In genomic region chr19:45770192-45771101, GRCh38 we compare ENCODE assay signal across 8 cellular contexts. TPM values are rescaled to one million over a fixed set of nuclear protein-coding genes. Genes with fewer than 3 reads are reported as not detected.
DNase-seq lines count a peak whose midpoint lies in the region; ATAC-seq and TF ChIP-seq lines count a peak whose summit lies in the region.

No MANE protein-coding gene starts in this region.

- H4K20me1 ChIP-seq in DOHH2 (ENCODE audit: control insufficient read depth, insufficient read depth, low read depth, low read length) (no peaks in the 10 kb centered on the region), GM23338 (replicated peaks; ENCODE audit: insufficient read depth) (peaks cover 3% of the 10 kb centered on the region; the same call in 1 of the 2 replicates)

- H3K4me3 Mint-ChIP-seq in GM23338 (peak overlapping the region; percentile 91), neural crest cell (peak overlapping the region; percentile 98)

- DNase-seq in GM23338 (ENCODE audit: low spot score) = peak; percentile 99
- DNase-seq in LNCaP clone FGC (ENCODE audit: low read depth) = peak; percentile 87
- peak; percentile 99 for DNase-seq in RWPE2 (ENCODE audit: low spot score)
- DNase-seq in activated gamma-delta T cell (lab: John Stamatoyannopoulos, UW) = peak; percentile 84
- peak; percentile 98 to 99 for DNase-seq in foreskin fibroblast
- peak; percentile 95 for DNase-seq in neural crest cell (ENCODE audit: low read depth, low spot score)
- DNase-seq in stomach = peak; percentile 98

- peak overlapping the region; percentile 28; the same call in 1 of the 2 replicates for H3K27ac ChIP-seq in DOHH2 (ENCODE audit: low read depth, low read length)
- peak overlapping the region; percentile 97 for H3K27ac ChIP-seq in GM23338 (ENCODE audit: low read depth)
- H3K27ac ChIP-seq in RWPE2 (ENCODE audit: poor library complexity, severe bottlenecking) = peak overlapping the region; percentile 86
- peak overlapping the region; percentile 89 to 98 (median 97) for H3K27ac ChIP-seq in stomach

- H3K4me2 ChIP-seq in DOHH2 (ENCODE audit: low read length) = peak overlapping the region; percentile 77
- H3K4me2 ChIP-seq in GM23338 = peak overlapping the region; percentile 99

- H3K4me1 ChIP-seq in DOHH2 (ENCODE audit: control insufficient read depth, low read length) = peaks cover 37% of the 10 kb centered on the region
- H3K4me1 ChIP-seq in GM23338 (ENCODE audit: insufficient read depth) = peaks cover 20% of the 10 kb centered on the region
- H3K4me1 ChIP-seq in RWPE2 (ENCODE audit: insufficient read depth, poor library complexity, severe bottlenecking) = no peaks in the 10 kb centered on the region
- peaks cover 42 to 87% (median 64%) of the 10 kb centered on the region in 4 donors for H3K4me1 ChIP-seq in stomach

- intact Hi-C loops in stomach (cut with DNase I; ENCODE audit: low total_unique reads) = no loop called here

- H3K27me3 ChIP-seq in DOHH2 (ENCODE audit: control insufficient read depth, low read length) (peaks cover 8% of the 10 kb centered on the region), GM23338 (ENCODE audit: insufficient read depth) (no peaks in the 10 kb centered on the region), RWPE2 (ENCODE audit: insufficient read depth, poor library complexity, severe bottlenecking) (no peaks in the 10 kb centered on the region), stomach (peaks cover 0 to 32% (median 0%) of the 10 kb centered on the region in 3 donors)

- TF ChIP-seq EP300 in stomach (IDR thresholded peaks at IDR 0.05) = no peak

- H2AFZ ChIP-seq in GM23338 = no peak overlapping the region

- H3K27ac Mint-ChIP-seq in GM23338 (peak overlapping the region; percentile 99), neural crest cell (ENCODE audit: unreplicated experiment) (peak overlapping the region; percentile 97)

- no peaks in the 10 kb centered on the region for H3K9me3 ChIP-seq in DOHH2 (ENCODE audit: control insufficient read depth, insufficient read depth, low read length)
- H3K9me3 ChIP-seq in RWPE2 (ENCODE audit: severe bottlenecking) = no peaks in the 10 kb centered on the region
- no peaks in the 10 kb centered on the region for H3K9me3 ChIP-seq in stomach

- H3K79me2 ChIP-seq in DOHH2 (ENCODE audit: control insufficient read depth, low read length) = no peaks in the 10 kb centered on the region
- no peaks in the 10 kb centered on the region for H3K79me2 ChIP-seq in GM23338 (replicated peaks; ENCODE audit: insufficient read depth)

- H3F3A ChIP-seq in DOHH2 (ENCODE audit: control insufficient read depth, insufficient read depth) (peaks cover 5% of the 10 kb centered on the region; the same call in 1 of the 2 replicates), GM23338 (replicated peaks; ENCODE audit: low read depth) (peaks cover 29% of the 10 kb centered on the region)

- TF ChIP-seq CTCF in DOHH2 (IDR thresholded peaks at IDR 0.05; ENCODE audit: low read depth, low read length, poor library complexity, severe bottlenecking) (peak; percentile 96), GM23338 (conservative IDR thresholded peaks at IDR 0.05; ENCODE audit: low read depth in 2 of 2) (peak; percentile 68 to 79), LNCaP clone FGC (IDR thresholded peaks at IDR 0.05; ENCODE audit: control insufficient read depth, extremely low read depth, insufficient read depth) (peak; percentile 37), RWPE2 (IDR thresholded peaks at IDR 0.05; ENCODE audit: poor library complexity, severe bottlenecking) (peak; percentile 93), foreskin fibroblast (IDR thresholded peaks at IDR 0.05; ENCODE audit: low read depth, low read length) (peak; percentile 94), neural crest cell (conservative IDR thresholded peaks at IDR 0.05) (peak; percentile 98), stomach (IDR thresholded peaks at IDR 0.05) (peak in 6 of 7 experiments; percentile 76 to 99 (median 94))

- WGBS in stomach, 5 donors = 1 to 4% (median 1%) methylated on average over 46 to 79 of the region's 79 CpGs

- H3K9me2 ChIP-seq in DOHH2 (replicated peaks; ENCODE audit: control insufficient read depth, low read length) = no peaks in the 10 kb centered on the region
- H3K9me2 ChIP-seq in GM23338 (ENCODE audit: insufficient read depth) = no peaks in the 10 kb centered on the region

- H3K4me3 ChIP-seq in DOHH2 (ENCODE audit: low read length) = peak overlapping the region; percentile 79
- H3K4me3 ChIP-seq in GM23338 = peak overlapping the region; percentile 76
- H3K4me3 ChIP-seq in LNCaP clone FGC (ENCODE audit: low read depth, low read length) = peak overlapping the region; percentile 61
- H3K4me3 ChIP-seq in RWPE2 (ENCODE audit: severe bottlenecking) = peak overlapping the region; percentile 31
- H3K4me3 ChIP-seq in foreskin fibroblast (ENCODE audit: low read depth in 1 of 2, low read length in 2 of 2) = peak overlapping the region; percentile 49 to 58
- H3K4me3 ChIP-seq in stomach = peak overlapping the region; percentile 61 to 85 (median 83)

- ATAC-seq in GM23338 (peak; percentile 61), RWPE2 (ENCODE audit: low read depth) (peak; percentile 68)

- TF ChIP-seq POLR2A in stomach (IDR thresholded peaks at IDR 0.05) = peak in 1 of 4 donors; percentile 25

- H3K27me3 Mint-ChIP-seq in GM23338 (ENCODE audit: insufficient read depth, low read depth, poor library complexity) (peaks cover 35% of the 10 kb centered on the region), neural crest cell (ENCODE audit: low read depth) (peaks cover 26% of the 10 kb centered on the region)

- H3K9me3 Mint-ChIP-seq in GM23338 = no peaks in the 10 kb centered on the region; the same call in 2 of the 3 replicates
- no peaks in the 10 kb centered on the region for H3K9me3 Mint-ChIP-seq in neural crest cell

- H3K36me3 Mint-ChIP-seq in GM23338 (ENCODE audit: low read depth) (peaks cover 23% of the 10 kb centered on the region), neural crest cell (ENCODE audit: low read depth) (peaks cover 10% of the 10 kb centered on the region)

- H3K4me1 Mint-ChIP-seq in GM23338 (peaks cover 20% of the 10 kb centered on the region), neural crest cell (peaks cover 27% of the 10 kb centered on the region)

- no peaks in the 10 kb centered on the region for H3K36me3 ChIP-seq in DOHH2 (ENCODE audit: control insufficient read depth, low read length)
- 0 out of 2 replicates have a peak, but pooled peaks cover 3% of the 10 kb centered on the region for H3K36me3 ChIP-seq in GM23338 (ENCODE audit: insufficient read depth)
- H3K36me3 ChIP-seq in RWPE2 (ENCODE audit: low read depth) = peaks cover 5% of the 10 kb centered on the region
- H3K36me3 ChIP-seq in stomach = peaks cover 5 to 37% (median 18%) of the 10 kb centered on the region in 4 donors

TF ChIP-seq in GM23338, 12 proteins besides CTCF, POLR2A, EP300 and RAD21 (continues in another document):
- TF ChIP-seq NANOG (IDR thresholded peaks at IDR 0.05; ENCODE audit: borderline replicate concordance) = no peak
- TF ChIP-seq STAT1 (IDR thresholded peaks at IDR 0.05; ENCODE audit: unreplicated experiment) = no peak
- TF ChIP-seq ZNF114 (CRISPR knock-in tag; IDR thresholded peaks at IDR 0.05) = no peak
- TF ChIP-seq JUNB (IDR thresholded peaks at IDR 0.05; ENCODE audit: unreplicated experiment) = no peak
- TF ChIP-seq EZH2phosphoT487 (IDR thresholded peaks at IDR 0.05; ENCODE audit: unreplicated experiment) = no peak
- peak; percentile 91 for TF ChIP-seq POLR2AphosphoS5 (IDR thresholded peaks at IDR 0.05; ENCODE audit: low read depth)
- 0 out of 2 replicates have a peak, but pooled peaks have one; percentile 34 for TF ChIP-seq ETS1 (IDR thresholded peaks at IDR 0.05)

RNA-seq across cellular contexts. Expression of gene SIX5, which starts 1.4 kb away (rescaled TPM):
- total RNA-seq in GM23338 (2014; rRNA removed; shearing (Covaris generic)) = 16.1 and 22.6 TPM in 2 replicates
- polyA plus RNA-seq in GM23338 (2016; fragmentation: Nextera tagmentation; extraction: Ambion mirVana) = 10.1 and 12.4 TPM in 2 replicates
- 36.8 and 38.6 TPM in 2 replicates for total RNA-seq in neural crest cell
- total RNA-seq in stomach = 10 to 100 TPM in 4 of 5 donors, 1 to 10 TPM in 1; 4.0 to 39.1 (median 25.9) TPM
- polyA plus RNA-seq in stomach = 10 to 100 TPM; 14.4 to 23.3 (median 16.6) TPM

RNA-seq across cellular contexts. Expression of gene DMPK, which starts 11.8 kb away (rescaled TPM):
- total RNA-seq in GM23338 (2014; rRNA removed; shearing (Covaris generic)) = 18.9 and 24.0 TPM in 2 replicates
- polyA plus RNA-seq in GM23338 (2016; fragmentation: Nextera tagmentation; extraction: Ambion mirVana) (9.2 and 9.8 TPM in 2 replicates), stomach (10 to 100 TPM; 27.2 to 76.9 (median 56.5) TPM)
- total RNA-seq in neural crest cell (114 and 118 TPM in 2 replicates), stomach (100 to 1,000 TPM in 2 of 5 donors, 10 to 100 TPM in 3; 53.1 to 248 (median 72.8) TPM)

RNA-seq across cellular contexts. Expression of gene DMWD, which starts 22.2 kb away (rescaled TPM):
- total RNA-seq in GM23338 (2014; rRNA removed; shearing (Covaris generic)) = 33.1 and 45.6 TPM in 2 replicates
- polyA plus RNA-seq in GM23338 (2016; fragmentation: Nextera tagmentation; extraction: Ambion mirVana) = 11.8 and 12.1 TPM in 2 replicates
- total RNA-seq in neural crest cell = 107 and 110 TPM in 2 replicates
- 10 to 100 TPM in 4 of 5 donors, 1 to 10 TPM in 1; 5.3 to 52.1 (median 27.9) TPM for total RNA-seq in stomach
- polyA plus RNA-seq in stomach = 10 to 100 TPM; 12.8 to 17.4 (median 15.9) TPM

RNA-seq across cellular contexts. Expression of gene MEIOSIN, which starts 37.2 kb away (rescaled TPM):
- total RNA-seq in GM23338 (2014; rRNA removed; shearing (Covaris generic)) = 0.16 and 0.28 TPM in 2 replicates
- 0.21 TPM in 1 of 2 replicates, not detected in the other for polyA plus RNA-seq in GM23338 (2016; fragmentation: Nextera tagmentation; extraction: Ambion mirVana)
- total RNA-seq in neural crest cell = not detected in 2 replicates
- not detected for total RNA-seq in stomach
- polyA plus RNA-seq in stomach = not detected

RNA-seq across cellular contexts. Expression of gene FBXO46, which starts 39.8 kb away (rescaled TPM):
- 34.4 and 35.8 TPM in 2 replicates for total RNA-seq in GM23338 (2014; rRNA removed; shearing (Covaris generic))
- polyA plus RNA-seq in GM23338 (2016; fragmentation: Nextera tagmentation; extraction: Ambion mirVana) = 9.4 and 12.0 TPM in 2 replicates
- 27.2 and 30.3 TPM in 2 replicates for total RNA-seq in neural crest cell
- total RNA-seq in stomach = 10 to 100 TPM in 3 of 5 donors, 1 to 10 TPM in 2; 4.0 to 61.7 (median 12.3) TPM
- polyA plus RNA-seq in stomach = 10 to 100 TPM in 1 of 3 donors, 1 to 10 TPM in 2; 6.3 to 10.1 (median 7.9) TPM

Comparison
In these comparisons a context has a peak if more than half of its experiments do, and no peak if none do; other contexts are left out.
1. Peak in every context shown above with its lines: DNase-seq, ATAC-seq, H3K4me3 ChIP-seq and H3K27ac ChIP-seq.
2. H3K27ac ChIP-seq: peak in every context shown above with its lines; median percentile 97 in GM23338; 97 in stomach; 86 in RWPE2; 28 in DOHH2.
3. H3K4me3 ChIP-seq: peak in every context shown above with its lines; median percentile 83 in stomach; 79 in DOHH2; 76 in GM23338; 61 in LNCaP clone FGC; 54 in foreskin fibroblast; 31 in RWPE2.
4. CTCF ChIP-seq: peak in every context shown above with its lines; median percentile 98 in neural crest cell; 96 in DOHH2; 94 in foreskin fibroblast; 94 in stomach; 93 in RWPE2; 74 in GM23338; 37 in LNCaP clone FGC.